ENCODE assay signal across 27 cellular contexts in genomic region chr12:118212627-118213026, GRCh38.
"Had no signal": no experiment of that assay in that cellular context is flagged by ENCODE, and none has a peak within 500 bp of the region (broad histone marks: within the 10 kb centered on the region; RNA-seq: fewer than 3 reads in every experiment).

No MANE protein-coding gene starts in this region.

- H3K4me3 ChIP-seq: neural progenitor cell, ovary, psoas muscle, right lobe of liver, sigmoid colon, stomach, thoracic aorta, thyroid gland, tibial nerve, upper lobe of left lung, uterus had no signal

- H3K4me1 ChIP-seq: neural progenitor cell, parathyroid adenoma, psoas muscle, right lobe of liver, sigmoid colon, thyroid gland, tibial nerve, upper lobe of left lung, uterus had no signal

- H3K79me2 ChIP-seq: parathyroid adenoma had no signal

- H2AFZ ChIP-seq: neural progenitor cell, parathyroid adenoma had no signal

- H3K4me2 ChIP-seq: neural progenitor cell had no signal

- DNase-seq: naive thymus-derived CD8-positive, alpha-beta T cell; nephron progenitor cell; occipital lobe; ovary; posterior cingulate gyrus; psoas muscle; right cardiac atrium; right lobe of liver; sigmoid colon; small intestine; stimulated activated CD4-positive, alpha-beta T cell treated with anti-CD3 and anti-CD28 coated beads, Interleukin-15, amount 100 ng/mL, for 24 hours; stimulated activated CD4-positive, alpha-beta T cell treated with anti-CD3 and anti-CD28 coated beads, Interleukin-2, amount 100 ng/mL, for 24 hours; stimulated activated CD4-positive, alpha-beta T cell treated with anti-CD3 and anti-CD28 coated beads, Interleukin-2, amount 100 ng/mL, for 48 hours; stimulated activated CD4-positive, alpha-beta T cell treated with anti-CD3 and anti-CD28 coated beads, Interleukin-4, amount 100 ng/mL, for 24 hours; stimulated activated naive B cell treated with anti-CD40 and anti-IgM and Interleukin-4, amounts not matched to agents 10 μg/mL and 1 μg/mL and 100 μg/mL, for 72 hours; stimulated activated naive CD4-positive, alpha-beta T cell treated with Interleukin-2 at 50 U/mL for 16 hours; stomach; thyroid gland; trophoblast cell; upper lobe of left lung; uterus had no signal

- FAIRE-seq: small intestine had no signal

- H3K9me3 ChIP-seq: ovary, psoas muscle, right lobe of liver, sigmoid colon, stomach, thoracic aorta, thyroid gland, tibial nerve, upper lobe of left lung, uterus had no signal

- ATAC-seq: naive thymus-derived CD8-positive, alpha-beta T cell; natural killer cell treated with Interleukin-12 subunit alpha and Interleukin-12 subunit beta and Interleukin-15 and Interleukin-18, amount 100 ng/mL, for 72 hours; psoas muscle; right cardiac atrium; right lobe of liver; stimulated activated effector memory CD8-positive, alpha-beta T cell treated with anti-CD3 and anti-CD28 coated beads, Interleukin-12 subunit alpha, Interleukin-12 subunit beta, amount 100 ng/mL, for 72 hours; stimulated activated naive B cell treated with anti-CD40 and anti-IgM and Interleukin-4, amounts not matched to agents 10 μg/mL and 1 μg/mL and 100 μg/mL, for 72 hours had no signal

- H3K9ac ChIP-seq: neural progenitor cell, parathyroid adenoma had no signal

- H3K36me3 ChIP-seq: neural progenitor cell, ovary, thoracic aorta, uterus had no signal

- H3K27ac ChIP-seq: neural progenitor cell, ovary, parathyroid adenoma, psoas muscle, right lobe of liver, sigmoid colon, stomach, thoracic aorta, thyroid gland, tibial nerve, upper lobe of left lung, uterus had no signal

- H3K27me3 ChIP-seq: neural progenitor cell, ovary, right lobe of liver, sigmoid colon, stomach, thyroid gland, tibial nerve, upper lobe of left lung, uterus had no signal
